Comparison of ENCODE assay signal across 8 cellular contexts in the genomic region with DNA sequence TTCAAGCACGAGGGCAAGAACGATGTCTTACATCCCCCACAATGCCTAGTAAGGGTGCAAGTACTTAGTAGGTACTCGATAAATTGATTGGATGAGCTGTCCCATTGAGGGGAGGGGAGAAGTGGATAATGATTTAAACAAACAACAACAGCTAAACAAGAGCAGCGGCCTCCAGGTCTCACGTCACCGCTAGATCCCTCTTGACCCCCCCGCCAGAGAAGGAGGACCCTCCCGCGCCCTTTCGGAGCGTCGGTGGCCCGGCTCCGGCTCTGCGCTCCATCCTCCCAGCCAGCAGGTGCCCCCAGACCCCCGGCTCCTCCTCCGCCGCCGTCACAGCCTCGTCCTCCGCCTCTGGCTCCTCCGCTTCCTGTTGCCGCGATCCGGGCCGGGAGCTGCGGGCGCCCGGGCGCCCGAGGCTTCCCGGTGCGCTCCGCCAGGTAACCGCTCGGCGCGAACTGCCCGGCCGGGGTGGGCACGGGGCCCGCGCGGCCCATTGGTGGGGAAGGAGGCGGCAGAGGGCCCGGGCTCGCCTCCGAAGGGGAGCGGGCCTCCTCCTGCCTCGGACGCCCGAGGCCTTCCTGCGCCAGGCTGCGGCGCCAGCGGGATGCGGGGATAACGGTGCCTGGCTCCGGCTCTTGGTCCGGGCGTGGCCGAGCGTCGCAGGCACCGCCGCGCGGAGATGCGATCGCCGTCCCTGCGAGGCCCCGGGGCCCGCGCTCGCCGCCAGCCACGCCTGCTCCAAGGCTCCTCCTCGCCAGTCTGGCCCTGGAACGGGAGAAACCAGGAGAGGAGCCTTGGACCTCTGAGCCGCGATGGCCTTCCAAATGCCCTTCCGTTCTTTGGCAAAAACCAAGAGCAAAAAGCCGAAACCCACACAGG. TPM values are rescaled to one million over a fixed set of nuclear protein-coding genes. Genes with fewer than 3 reads are reported as not detected.
DNase-seq lines count a peak whose midpoint lies in the region; ATAC-seq and TF ChIP-seq lines count a peak whose summit lies in the region.

TLCD5 (plus strand) TSS at position 368 of the 879 bp plus-strand sequence. CDS start 2,143 bp downstream, outside the sequence.

- no peak within 1 kb of the TSS for H3K27ac Mint-ChIP-seq in dendritic cell treated with granulocyte-macrophage colony-stimulating factor and Interleukin-4, amounts not matched to agents 40 ng/mL and 50 ng/mL, for 4 days

- H3K36me3 ChIP-seq in ACC112 (ENCODE audit: insufficient read depth, low read length) (peaks cover 5% of the 10 kb centered on the region), WERI-Rb-1 (peaks cover 5% of the 10 kb centered on the region), left lung (no peaks in the 10 kb centered on the region)

- H3K4me1 Mint-ChIP-seq in dendritic cell treated with granulocyte-macrophage colony-stimulating factor and Interleukin-4, amounts not matched to agents 40 ng/mL and 50 ng/mL, for 4 days (ENCODE audit: low read depth), result no peaks in the 10 kb centered on the region

- peak within 1 kb of the TSS; percentile 66 for H2AFZ ChIP-seq in ACC112 (ENCODE audit: low read length, unreplicated experiment)

- H3K36me3 Mint-ChIP-seq in dendritic cell treated with granulocyte-macrophage colony-stimulating factor and Interleukin-4, amounts not matched to agents 40 ng/mL and 50 ng/mL, for 4 days (ENCODE audit: low read depth), result no peaks in the 10 kb centered on the region

- peak; percentile 44 for ATAC-seq in GM18909 (IDR thresholded peaks at IDR 0.05; ENCODE audit: poor library complexity, unreplicated experiment)
- peak; percentile 85 for ATAC-seq in left lung

- H3K4me1 ChIP-seq in ACC112 (ENCODE audit: control insufficient read depth, insufficient read depth, low read length, unreplicated experiment) (peaks cover 30% of the 10 kb centered on the region), left lung (peaks cover 0 to 15% of the 10 kb centered on the region in 2 donors)

- peak within 1 kb of the TSS; percentile 94 for H3K4me3 ChIP-seq in ACC112 (ENCODE audit: low read depth, low read length)
- H3K4me3 ChIP-seq in WERI-Rb-1 (ENCODE audit: low read depth, low read length), result peak within 1 kb of the TSS; percentile 75
- H3K4me3 ChIP-seq in left lung, result peak within 1 kb of the TSS; percentile 56 to 59

- H3K27ac ChIP-seq in ACC112 (ENCODE audit: low read depth, low read length) (peak within 1 kb of the TSS; percentile 81), WERI-Rb-1 (peak within 1 kb of the TSS; percentile 81), left lung (peak within 1 kb of the TSS; percentile 82 to 85)

- peaks cover 83% of the 10 kb centered on the region for H3K27me3 Mint-ChIP-seq in dendritic cell treated with granulocyte-macrophage colony-stimulating factor and Interleukin-4, amounts not matched to agents 40 ng/mL and 50 ng/mL, for 4 days

- no peaks in the 10 kb centered on the region for H3K9me3 Mint-ChIP-seq in dendritic cell treated with granulocyte-macrophage colony-stimulating factor and Interleukin-4, amounts not matched to agents 40 ng/mL and 50 ng/mL, for 4 days

- TF ChIP-seq CTCF in WERI-Rb-1 (IDR thresholded peaks at IDR 0.05; ENCODE audit: low read depth, low read length) (peak; percentile 18; the same call in 1 of the 2 replicates), left lung (IDR thresholded peaks at IDR 0.05) (no peak)

- H3K9me3 ChIP-seq in WERI-Rb-1 (ENCODE audit: severe bottlenecking), result no peaks in the 10 kb centered on the region
- no peaks in the 10 kb centered on the region for H3K9me3 ChIP-seq in left lung

- H3K4me3 Mint-ChIP-seq in dendritic cell treated with granulocyte-macrophage colony-stimulating factor and Interleukin-4, amounts not matched to agents 40 ng/mL and 50 ng/mL, for 4 days, result peak within 1 kb of the TSS; percentile 44

- H3K27me3 ChIP-seq in ACC112 (ENCODE audit: insufficient read depth, low read length), result no peaks in the 10 kb centered on the region
- H3K27me3 ChIP-seq in WERI-Rb-1 (ENCODE audit: insufficient read depth, low read depth, severe bottlenecking), result no peaks in the 10 kb centered on the region
- H3K27me3 ChIP-seq in left lung, result peaks cover 0 to 68% of the 10 kb centered on the region in 2 donors

- intact Hi-C loops in dendritic cell treated with granulocyte-macrophage colony-stimulating factor and Interleukin-4, amounts not matched to agents 40 ng/mL and 50 ng/mL, for 4 days (cut with micrococcal nuclease), result no loop called here
- intact Hi-C loops in left lung (cut with DNase I), result no loop called here

- peak; percentile 63 to 95 (median 93) for DNase-seq in NCI-H1417 (lab: John Stamatoyannopoulos, UW)
- DNase-seq in WERI-Rb-1, result peak; percentile 90
- DNase-seq in left lung, result peak; percentile 53 to 88
- DNase-seq in stimulated activated CD4-positive, alpha-beta T cell treated with anti-CD3 and anti-CD28 coated beads, Interleukin-4, amount 100 ng/mL, for 4 hours, result peak; percentile 13 to 36
- DNase-seq in inferior parietal cortex (ENCODE audit: extremely low spot score), result no peak

- H3K79me2 ChIP-seq in ACC112 (ENCODE audit: control insufficient read depth, insufficient read depth, low read length, unreplicated experiment), result peaks cover 27% of the 10 kb centered on the region

RNA-seq across cellular contexts. Expression of gene TLCD5, which starts in this region (rescaled TPM):
- total RNA-seq in left lung, result 1 to 10 TPM; 5.2 to 6.9 TPM
